In genomic region chr2:139864821-139865302, GRCh38 we compare ENCODE assay signal across 1 cellular context.
TF ChIP-seq lines count a peak whose summit lies in the region.

No MANE protein-coding gene starts in this region.

TF ChIP-seq in HepG2, 621 proteins besides CTCF, POLR2A, EP300 and RAD21 (continued from another document):
- TF ChIP-seq TCF7 (IDR thresholded peaks at IDR 0.05; ENCODE audit: low read depth): no peak
